ENCODE assay signal across 13 cellular contexts in genomic region chr19:29694166-29694565, GRCh38. TPM values are rescaled to one million over a fixed set of nuclear protein-coding genes. Genes with fewer than 3 reads are reported as not detected.
DNase-seq lines count a peak whose midpoint lies in the region; ATAC-seq and TF ChIP-seq lines count a peak whose summit lies in the region.
"Had no signal": no experiment of that assay in that cellular context is flagged by ENCODE, and none has a peak within 500 bp of the region (broad histone marks: within the 10 kb centered on the region; RNA-seq: fewer than 3 reads in every experiment).

No MANE protein-coding gene starts in this region.

- peaks cover 0 to 1% of the 10 kb centered on the region in 2 donors for H3K27me3 Mint-ChIP-seq in CD8-positive, alpha-beta memory T cell
- H3K27me3 Mint-ChIP-seq in activated T-helper 17 cell treated with anti-CD3 and anti-CD28 coated beads, Interleukin-2, amount 50 U/mL, for 72 hours, result no peaks in the 10 kb centered on the region
- peaks cover 10% of the 10 kb centered on the region for H3K27me3 Mint-ChIP-seq in glutamatergic neuron (ENCODE audit: unreplicated experiment)

- H3K4me1 ChIP-seq in CD8-positive, alpha-beta memory T cell (ENCODE audit: insufficient read depth, low read length), result peaks cover 13% of the 10 kb centered on the region
- H3K4me1 ChIP-seq in skeletal muscle tissue (ENCODE audit: control insufficient read depth in 3 of 3, insufficient read depth in 3 of 3, low read length in 3 of 3), result peaks cover 13 to 36% (median 14%) of the 10 kb centered on the region in 3 donors

- peaks cover 17 to 26% (median 20%) of the 10 kb centered on the region in 3 donors for H3K4me1 Mint-ChIP-seq in CD8-positive, alpha-beta memory T cell
- peaks cover 10% of the 10 kb centered on the region for H3K4me1 Mint-ChIP-seq in activated T-helper 17 cell treated with anti-CD3 and anti-CD28 coated beads, Interleukin-2, amount 50 U/mL, for 72 hours
- peaks cover 9% of the 10 kb centered on the region for H3K4me1 Mint-ChIP-seq in glutamatergic neuron (ENCODE audit: low read depth, unreplicated experiment)

- H3K36me3 ChIP-seq in CD8-positive, alpha-beta memory T cell (ENCODE audit: insufficient read depth, low read length), result no peaks in the 10 kb centered on the region
- H3K36me3 ChIP-seq in skeletal muscle tissue (ENCODE audit: control insufficient read depth in 3 of 3, insufficient read depth in 3 of 3, low read length in 3 of 3), result no peaks in the 10 kb centered on the region
- H3K36me3 ChIP-seq: suprapubic skin had no signal

- no peak for TF ChIP-seq CTCF in glutamatergic neuron (IDR thresholded peaks at IDR 0.05; ENCODE audit: partially characterized antibody, unreplicated experiment)

- peak overlapping the region; percentile 9 to 46 (median 19) for H3K9ac ChIP-seq in skeletal muscle tissue (ENCODE audit: low read depth in 1 of 3, low read length in 3 of 3)

- H3K27me3 ChIP-seq in CD8-positive, alpha-beta memory T cell (ENCODE audit: insufficient read depth, low read length, poor library complexity, severe bottlenecking), result no peaks in the 10 kb centered on the region
- no peaks in the 10 kb centered on the region for H3K27me3 ChIP-seq in skeletal muscle tissue (ENCODE audit: control insufficient read depth in 3 of 3, insufficient read depth in 3 of 3, low read length in 3 of 3)
- H3K27me3 ChIP-seq: suprapubic skin had no signal

- POLR2A ChIA-PET in CD8-positive, alpha-beta memory T cell (lab: Charles Lee), result interaction anchor here (0.5 to 1.2 kb wide), 5 partner anchors 17 to 88 kb away, joined by 3 to 6 read pairs (median 3); partner anchors contain the start of gene POP4

- no peak overlapping the region for H3K4me3 ChIP-seq in CD8-positive, alpha-beta memory T cell (ENCODE audit: low read length)
- no peak overlapping the region for H3K4me3 ChIP-seq in skeletal muscle tissue (ENCODE audit: low read length in 3 of 3)
- H3K4me3 ChIP-seq: PC-9, skin epidermis, suprapubic skin had no signal

- no peak overlapping the region for H3K27ac ChIP-seq in CD8-positive, alpha-beta memory T cell (ENCODE audit: low read depth, low read length)
- peak overlapping the region; percentile 8 for H3K27ac ChIP-seq in skeletal muscle tissue (ENCODE audit: low read depth, low read length)
- H3K27ac ChIP-seq: epithelial cell of prostate, PC-9 had no signal

- H3K27ac Mint-ChIP-seq in CD8-positive, alpha-beta memory T cell, result peak overlapping the region in 5 of 8 donors; percentile 19 to 80 (median 63)
- H3K27ac Mint-ChIP-seq in activated T-helper 17 cell treated with anti-CD3 and anti-CD28 coated beads, Interleukin-2, amount 50 U/mL, for 72 hours, result peak overlapping the region; percentile 79
- peak overlapping the region; percentile 39 for H3K27ac Mint-ChIP-seq in glutamatergic neuron (ENCODE audit: unreplicated experiment)

- H3K9me3 Mint-ChIP-seq in CD8-positive, alpha-beta memory T cell, result peaks cover 0 to 4% (median 0%) of the 10 kb centered on the region in 5 donors
- H3K9me3 Mint-ChIP-seq in activated T-helper 17 cell treated with anti-CD3 and anti-CD28 coated beads, Interleukin-2, amount 50 U/mL, for 72 hours, result peaks cover 4% of the 10 kb centered on the region
- peaks cover 12% of the 10 kb centered on the region for H3K9me3 Mint-ChIP-seq in glutamatergic neuron (ENCODE audit: unreplicated experiment)

- no peak overlapping the region for H3K4me3 Mint-ChIP-seq in CD8-positive, alpha-beta memory T cell
- no peak overlapping the region for H3K4me3 Mint-ChIP-seq in activated T-helper 17 cell treated with anti-CD3 and anti-CD28 coated beads, Interleukin-2, amount 50 U/mL, for 72 hours
- no peak overlapping the region for H3K4me3 Mint-ChIP-seq in glutamatergic neuron (ENCODE audit: unreplicated experiment)

- CTCF ChIA-PET in CD8-positive, alpha-beta memory T cell (lab: Charles Lee), result interaction anchor here (0.8 to 7.7 kb wide), 23 partner anchors 8 to 151 kb away, joined by 3 to 175 read pairs (median 8); partner anchors contain the start of genes C19orf12, PLEKHF1 and POP4

- no peaks in the 10 kb centered on the region for H3K9me3 ChIP-seq in CD8-positive, alpha-beta memory T cell (ENCODE audit: low read length)
- peaks cover 0 to 6% (median 5%) of the 10 kb centered on the region in 3 donors for H3K9me3 ChIP-seq in skeletal muscle tissue (ENCODE audit: control insufficient read depth in 3 of 3, low read length in 3 of 3)
- H3K9me3 ChIP-seq: suprapubic skin had no signal

- H3K36me3 Mint-ChIP-seq in CD8-positive, alpha-beta memory T cell, result peaks cover 0 to 4% (median 1%) of the 10 kb centered on the region in 3 donors
- no peaks in the 10 kb centered on the region for H3K36me3 Mint-ChIP-seq in activated T-helper 17 cell treated with anti-CD3 and anti-CD28 coated beads, Interleukin-2, amount 50 U/mL, for 72 hours (ENCODE audit: low read depth)
- H3K36me3 Mint-ChIP-seq in glutamatergic neuron (ENCODE audit: unreplicated experiment), result peaks cover 6% of the 10 kb centered on the region

- ATAC-seq in activated T-helper 17 cell treated with anti-CD3 and anti-CD28 coated beads, Interleukin-2, amount 50 U/mL, for 72 hours (replicated peaks), result no peak
- ATAC-seq in HG02571 (IDR thresholded peaks at IDR 0.05; ENCODE audit: unreplicated experiment) (no peak), HG03469 (IDR thresholded peaks at IDR 0.05; ENCODE audit: unreplicated experiment) (no peak)

- DNase-seq in CD8-positive, alpha-beta memory T cell, result no peak
- DNase-seq in glutamatergic neuron, result no peak
- no peak for DNase-seq in activated T-cell treated with anti-CD3 and anti-CD28 coated beads, Interleukin-2, amount 50 U/mL, for 1 hour
- DNase-seq in AG20443 (ENCODE audit: low spot score), result no peak
- DNase-seq: cortex of kidney had no signal

RNA-seq across cellular contexts. Expression of gene C19orf12, which starts 20.9 kb away (rescaled TPM):
- total RNA-seq in CD8-positive, alpha-beta memory T cell, result 10 to 100 TPM; 32.3 to 35.3 TPM
- polyA plus RNA-seq in CD8-positive, alpha-beta memory T cell, result 33.0 TPM
- total RNA-seq in activated T-helper 17 cell treated with anti-CD3 and anti-CD28 coated beads, Interleukin-2, amount 50 U/mL, for 72 hours, result 10 to 100 TPM; 34.5 to 39.1 TPM
- total RNA-seq in glutamatergic neuron (ENCODE audit: unreplicated experiment), result 66.7 TPM
- total RNA-seq in skeletal muscle tissue, result 17.2 TPM

RNA-seq across cellular contexts. Expression of gene PLEKHF1, which starts 28.9 kb away (rescaled TPM):
- total RNA-seq in CD8-positive, alpha-beta memory T cell, result 10 to 100 TPM; 21.3 to 23.0 TPM
- 57.7 TPM for polyA plus RNA-seq in CD8-positive, alpha-beta memory T cell
- total RNA-seq in activated T-helper 17 cell treated with anti-CD3 and anti-CD28 coated beads, Interleukin-2, amount 50 U/mL, for 72 hours, result 10 to 100 TPM; 34.4 to 40.3 TPM
- 0.96 TPM for total RNA-seq in glutamatergic neuron (ENCODE audit: unreplicated experiment)
- total RNA-seq in skeletal muscle tissue, result 16.7 TPM
